Comparison of ENCODE assay signal across 15 cellular contexts in genomic region chr19:33310606-33311325, GRCh38. TPM values are rescaled to one million over a fixed set of nuclear protein-coding genes. Genes with fewer than 3 reads are reported as not detected.
DNase-seq lines count a peak whose midpoint lies in the region; ATAC-seq and TF ChIP-seq lines count a peak whose summit lies in the region.
"Had no signal": no experiment of that assay in that cellular context is flagged by ENCODE, and none has a peak within 500 bp of the region (broad histone marks: within the 10 kb centered on the region; RNA-seq: fewer than 3 reads in every experiment).

No MANE protein-coding gene starts in this region.

- WGBS in mesendoderm (ENCODE audit: extremely low coverage, insufficient coverage, low lambda C conversion rate): no CpG with 5 or more reads among the region's 18 CpGs

- no peak overlapping the region for H3K4me2 ChIP-seq in GM23338
- peak overlapping the region; percentile 13 for H3K4me2 ChIP-seq in parathyroid adenoma (ENCODE audit: low read length)
- H3K4me2 ChIP-seq in mesendoderm (ENCODE audit: low read length): no peak overlapping the region

- H3K4me1 ChIP-seq in GM23338 (ENCODE audit: insufficient read depth) (0 out of 2 replicates have a peak, but pooled peaks cover 6% of the 10 kb centered on the region), Peyer's patch (peaks cover 0 to 7% (median 4%) of the 10 kb centered on the region in 4 donors), parathyroid adenoma (peaks cover 12% of the 10 kb centered on the region), mesendoderm (ENCODE audit: control insufficient read depth, low read depth, low read length) (no peaks in the 10 kb centered on the region)

- H3K56ac ChIP-seq in mesendoderm (ENCODE audit: low read length): no peak overlapping the region

- peaks cover 9% of the 10 kb centered on the region for H3K4me1 Mint-ChIP-seq in GM23338

- H4K20me1 ChIP-seq in GM23338 (replicated peaks; ENCODE audit: insufficient read depth): no peaks in the 10 kb centered on the region

- no peak for TF ChIP-seq POLR2A in Peyer's patch (IDR thresholded peaks at IDR 0.05)

- H3K9me2 ChIP-seq in GM23338 (ENCODE audit: insufficient read depth): no peaks in the 10 kb centered on the region

- H3K9me3 ChIP-seq in Peyer's patch (no peaks in the 10 kb centered on the region), parathyroid adenoma (ENCODE audit: control insufficient read depth, low read length) (no peaks in the 10 kb centered on the region)
- H3K9me3 ChIP-seq: ovary, suprapubic skin had no signal

- no peak overlapping the region for H3K4ac ChIP-seq in mesendoderm (ENCODE audit: low read depth, low read length)

- no peak overlapping the region for H2BK5ac ChIP-seq in mesendoderm (ENCODE audit: low read length)

- no peak overlapping the region for H3K23ac ChIP-seq in mesendoderm (ENCODE audit: low read length)

- H3K27ac ChIP-seq in GM23338 (ENCODE audit: low read depth) (no peak overlapping the region), Peyer's patch (peak overlapping the region in 2 of 4 donors; percentile 63 to 82), parathyroid adenoma (peak overlapping the region; percentile 87), mesendoderm (ENCODE audit: low read depth, low read length) (no peak overlapping the region)
- H3K27ac ChIP-seq: ovary, suprapubic skin had no signal

- H3K4me3 ChIP-seq in GM23338 (no peak overlapping the region), Peyer's patch (no peak overlapping the region), parathyroid adenoma (ENCODE audit: low read depth, low read length) (peak overlapping the region; percentile 8), mesendoderm (ENCODE audit: low read length) (no peak overlapping the region)
- H3K4me3 ChIP-seq: ovary, suprapubic skin had no signal

- H3F3A ChIP-seq in GM23338 (replicated peaks; ENCODE audit: low read depth): no peaks in the 10 kb centered on the region

- no peak overlapping the region for H4K5ac ChIP-seq in mesendoderm (ENCODE audit: low read length)

- H3K9ac ChIP-seq in parathyroid adenoma (no peak overlapping the region), mesendoderm (ENCODE audit: low read length) (no peak overlapping the region)

- no peaks in the 10 kb centered on the region for H3K36me3 ChIP-seq in GM23338 (ENCODE audit: insufficient read depth)
- no peaks in the 10 kb centered on the region for H3K36me3 ChIP-seq in Peyer's patch
- H3K36me3 ChIP-seq in parathyroid adenoma (ENCODE audit: control insufficient read depth, insufficient read depth, low read length): no peaks in the 10 kb centered on the region
- H3K36me3 ChIP-seq in mesendoderm (ENCODE audit: control insufficient read depth, insufficient read depth, low read length): no peaks in the 10 kb centered on the region
- H3K36me3 ChIP-seq: ovary, suprapubic skin had no signal

- H4K8ac ChIP-seq in mesendoderm (ENCODE audit: low read depth, low read length): no peak overlapping the region

- H3K79me2 ChIP-seq in GM23338 (replicated peaks; ENCODE audit: insufficient read depth) (no peaks in the 10 kb centered on the region), parathyroid adenoma (no peaks in the 10 kb centered on the region), mesendoderm (ENCODE audit: control insufficient read depth, insufficient read depth, low read length) (no peaks in the 10 kb centered on the region)

- no peaks in the 10 kb centered on the region; the same call in 2 of the 3 replicates for H3K9me3 Mint-ChIP-seq in GM23338

- no peak overlapping the region for H2BK15ac ChIP-seq in mesendoderm (replicated peaks; ENCODE audit: low read depth)

- H3K79me1 ChIP-seq in mesendoderm (ENCODE audit: low read length): no peaks in the 10 kb centered on the region

- H2BK120ac ChIP-seq in mesendoderm (ENCODE audit: low read depth, low read length): no peak overlapping the region

- DNase-seq in GM23338 (ENCODE audit: low spot score) (peak; percentile 45), Peyer's patch (peak in 2 of 3 donors; percentile 70 to 74), iPS-NIHi7 (ENCODE audit: extremely low spot score) (peak; percentile 17), MV-4-11 (lab: John Stamatoyannopoulos, UW) (no peak), posterior vena cava (ENCODE audit: low spot score) (no peak), NCI-H1092 (lab: John Stamatoyannopoulos, UW) (no peak), mesendoderm (no peak)
- DNase-seq: HCEC 1CT, NCI-H187, ovary, SHP77, T1000 had no signal

- H3K18ac ChIP-seq in mesendoderm (ENCODE audit: low read length): no peak overlapping the region

- no peak overlapping the region for H2AK5ac ChIP-seq in mesendoderm (ENCODE audit: low read length)

- TF ChIP-seq CTCF in GM23338 (conservative IDR thresholded peaks at IDR 0.05; ENCODE audit: low read depth in 2 of 2) (no peak), Peyer's patch (IDR thresholded peaks at IDR 0.05) (peak in 2 of 6 experiments; percentile 10 to 25), parathyroid adenoma (IDR thresholded peaks at IDR 0.05) (peak; percentile 12)

- no peak overlapping the region for H3K4me3 Mint-ChIP-seq in GM23338
- H3K4me3 Mint-ChIP-seq: dendritic cell treated with granulocyte-macrophage colony-stimulating factor and Interleukin-4, amounts not matched to agents 40 ng/mL and 50 ng/mL, for 4 days had no signal

- no peaks in the 10 kb centered on the region for H3K36me3 Mint-ChIP-seq in GM23338 (ENCODE audit: low read depth)

- H3K27me3 Mint-ChIP-seq in GM23338 (ENCODE audit: insufficient read depth, low read depth, poor library complexity): peaks cover 10% of the 10 kb centered on the region

- intact Hi-C loops in posterior vena cava (cut with DNase I): no loop called here

- 0 out of 2 replicates have a peak overlapping the region, but pooled peaks have one; percentile 2 for H3K27ac Mint-ChIP-seq in GM23338
- H3K27ac Mint-ChIP-seq: dendritic cell treated with granulocyte-macrophage colony-stimulating factor and Interleukin-4, amounts not matched to agents 40 ng/mL and 50 ng/mL, for 4 days had no signal

- H3K27me3 ChIP-seq in GM23338 (ENCODE audit: insufficient read depth) (no peaks in the 10 kb centered on the region), Peyer's patch (no peaks in the 10 kb centered on the region), parathyroid adenoma (ENCODE audit: control insufficient read depth, insufficient read depth, low read length) (no peaks in the 10 kb centered on the region), mesendoderm (ENCODE audit: insufficient read depth, low read length, poor library complexity) (no peaks in the 10 kb centered on the region)
- H3K27me3 ChIP-seq: ovary had no signal

- peak; percentile 55 for ATAC-seq in GM23338

- peak overlapping the region; percentile 80 for H2AFZ ChIP-seq in GM23338
- peak overlapping the region; percentile 86 for H2AFZ ChIP-seq in parathyroid adenoma

TF ChIP-seq in GM23338, 12 proteins besides CTCF, POLR2A, EP300 and RAD21 (continues in another document):
- TF ChIP-seq JUNB (IDR thresholded peaks at IDR 0.05; ENCODE audit: unreplicated experiment) (no peak), REST (IDR thresholded peaks at IDR 0.05; ENCODE audit: unreplicated experiment) (no peak)

RNA-seq across cellular contexts. Expression of gene CEBPA, which starts 8.4 kb away (rescaled TPM):
- total RNA-seq in GM23338 (2014; rRNA removed; shearing (Covaris generic)): 2.6 and 5.0 TPM in 2 replicates
- polyA plus RNA-seq in GM23338 (2016; fragmentation: Nextera tagmentation; extraction: Ambion mirVana): 0.50 and 1.2 TPM in 2 replicates
- total RNA-seq in Peyer's patch: 100 to 1,000 TPM in 1 of 4 donors, 10 to 100 TPM in 3; 36.3 to 160 (median 89.2) TPM
- total RNA-seq in posterior vena cava: 1 to 10 TPM; 6.3 to 8.0 TPM
- 0.55 TPM for polyA plus RNA-seq in mesendoderm (2013, experiment 1 of 2)
- 0.62 TPM for polyA plus RNA-seq in mesendoderm (2013, experiment 2 of 2)

Comparison
In these comparisons a context has a peak if more than half of its experiments do, and no peak if none do; other contexts are left out.
1. DNase-seq: peak in GM23338 (single experiment), Peyer's patch (2 of 3) and iPS-NIHi7 (single experiment); none in MV-4-11 (single experiment), posterior vena cava (single experiment), NCI-H1092 (single experiment) and mesendoderm (single experiment).